10 cellular contexts compared by ENCODE assay signal in the genomic region with DNA sequence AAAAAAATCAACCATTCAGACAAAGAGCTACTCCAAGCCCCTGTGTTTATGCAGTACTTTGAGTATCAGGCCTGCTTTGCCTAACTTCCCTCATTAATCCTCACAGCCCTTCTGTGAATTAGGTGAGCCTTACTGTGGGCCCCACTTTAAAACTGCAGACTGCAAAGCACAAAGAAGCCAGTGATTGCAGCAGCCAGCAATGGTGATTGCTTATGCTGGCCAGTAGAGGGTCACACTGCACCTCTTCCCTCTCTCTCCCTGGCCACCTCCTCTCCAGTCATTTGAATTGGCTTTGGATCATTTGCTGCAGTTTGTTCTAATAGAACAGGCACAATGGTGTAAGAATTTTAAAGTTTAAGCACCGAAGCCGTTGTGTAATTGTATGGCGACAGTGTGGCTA.
DNase-seq lines count a peak whose midpoint lies in the region; ATAC-seq and TF ChIP-seq lines count a peak whose summit lies in the region.
"Had no signal": no experiment of that assay in that cellular context is flagged by ENCODE, and none has a peak within 500 bp of the region (broad histone marks: within the 10 kb centered on the region; RNA-seq: fewer than 3 reads in every experiment).

No MANE protein-coding gene starts in this region.

- H3K36me3 Mint-ChIP-seq in activated T-cell treated with anti-CD3 and anti-CD28 coated beads, Interleukin-2, amount 50 U/mL, for 24 hours (ENCODE audit: low read depth), result peaks cover 7% of the 10 kb centered on the region
- H3K36me3 Mint-ChIP-seq in activated T-cell treated with anti-CD3 and anti-CD28 coated beads, Interleukin-2, amount 50 U/mL, for 72 hours (ENCODE audit: insufficient read depth in 2 of 2), result no peaks in the 10 kb centered on the region

- peaks cover 17% of the 10 kb centered on the region for H3K27me3 Mint-ChIP-seq in activated T-cell treated with anti-CD3 and anti-CD28 coated beads, Interleukin-2, amount 50 U/mL, for 24 hours
- no peaks in the 10 kb centered on the region for H3K27me3 Mint-ChIP-seq in activated T-cell treated with anti-CD3 and anti-CD28 coated beads, Interleukin-2, amount 50 U/mL, for 72 hours (ENCODE audit: low read depth)

- H4K20me1 ChIP-seq in PC-3 (ENCODE audit: low read length), result no peaks in the 10 kb centered on the region

- no peaks in the 10 kb centered on the region for H3K27me3 ChIP-seq in left ventricle myocardium inferior (ENCODE audit: low read depth)
- no peaks in the 10 kb centered on the region for H3K27me3 ChIP-seq in PC-3 (ENCODE audit: low read length)
- H3K27me3 ChIP-seq: BE2C had no signal

- ATAC-seq in Right ventricle myocardium superior (ENCODE audit: poor library complexity) (no peak), PC-3 (peak; percentile 23; the same call in 1 of the 2 replicates), GM21717 (IDR thresholded peaks at IDR 0.05; ENCODE audit: unreplicated experiment) (no peak)
- no peak for ATAC-seq in activated T-cell treated with anti-CD3 and anti-CD28 coated beads, Interleukin-2, amount 50 U/mL, for 72 hours (replicated peaks in 1 of 2)
- ATAC-seq: stimulated activated naive CD8-positive, alpha-beta T cell treated with anti-CD3 and anti-CD28 coated beads, Interleukin-15, Interleukin-2, amounts not matched to agents 100 U/mL and 50 U/mL, for 24 hours had no signal

- H3K27ac Mint-ChIP-seq in activated T-cell treated with anti-CD3 and anti-CD28 coated beads, Interleukin-2, amount 50 U/mL, for 24 hours, result no peak overlapping the region
- no peak overlapping the region for H3K27ac Mint-ChIP-seq in activated T-cell treated with anti-CD3 and anti-CD28 coated beads, Interleukin-2, amount 50 U/mL, for 72 hours

- H3K4me3 ChIP-seq in left ventricle myocardium inferior (no peak overlapping the region), PC-3 (ENCODE audit: low read length) (0 out of 2 replicates have a peak overlapping the region, but pooled peaks have one; percentile 9)

- no TSS peak for BruUV-seq in PC-3 (replicated peaks; lab: Mats Ljungman, UMichigan)

- no peaks in the 10 kb centered on the region for H3K9me3 ChIP-seq in left ventricle myocardium inferior (replicated peaks)
- H3K9me3 ChIP-seq in PC-3 (ENCODE audit: low read length), result no peaks in the 10 kb centered on the region
- H3K9me3 ChIP-seq: BE2C had no signal

- H3K4me1 ChIP-seq in left ventricle myocardium inferior (peaks cover 24% of the 10 kb centered on the region), PC-3 (ENCODE audit: insufficient read depth, low read length) (0 out of 2 replicates have a peak, but pooled peaks cover 5% of the 10 kb centered on the region)
- H3K4me1 ChIP-seq: BE2C had no signal

- H3K79me2 ChIP-seq in PC-3 (ENCODE audit: low read length), result no peaks in the 10 kb centered on the region

- intact Hi-C loops in left ventricle myocardium inferior (cut with micrococcal nuclease) (no loop called here), Right ventricle myocardium superior (cut with DNase I) (no loop called here), PC-3 (cut with micrococcal nuclease) (loop anchor here (5.0 kb wide), 1 partner anchor 135 kb away; no protein-coding TSS in a partner anchor)

- no peaks in the 10 kb centered on the region for H3K9me2 ChIP-seq in PC-3 (replicated peaks; ENCODE audit: low read length)

- no peak for DNase-seq in left ventricle myocardium inferior
- no peak for DNase-seq in Right ventricle myocardium superior
- peak; percentile 39 for DNase-seq in PC-3
- DNase-seq in iPS-NIHi11 (ENCODE audit: low spot score), result peak; percentile 42
- DNase-seq in activated naive CD4-positive, alpha-beta T cell treated with Interleukin-2 at 50 U/mL for 16 hours, result no peak
- no peak for DNase-seq in activated T-cell treated with anti-CD3 and anti-CD28 coated beads, Interleukin-2, amount 50 U/mL, for 24 hours
- DNase-seq in activated T-cell treated with anti-CD3 and anti-CD28 coated beads, Interleukin-2, amount 50 U/mL, for 72 hours, result no peak
- DNase-seq: BE2C; stimulated activated naive CD8-positive, alpha-beta T cell treated with anti-CD3 and anti-CD28 coated beads, Interleukin-15, Interleukin-2, amounts not matched to agents 100 U/mL and 50 U/mL, for 24 hours had no signal

- H3K4me3 Mint-ChIP-seq in activated T-cell treated with anti-CD3 and anti-CD28 coated beads, Interleukin-2, amount 50 U/mL, for 24 hours, result no peak overlapping the region
- no peak overlapping the region for H3K4me3 Mint-ChIP-seq in activated T-cell treated with anti-CD3 and anti-CD28 coated beads, Interleukin-2, amount 50 U/mL, for 72 hours

- no peaks in the 10 kb centered on the region for H3K36me3 ChIP-seq in left ventricle myocardium inferior
- H3K36me3 ChIP-seq in PC-3 (ENCODE audit: low read depth, low read length), result no peaks in the 10 kb centered on the region
- H3K36me3 ChIP-seq: BE2C had no signal

- CTCF ChIA-PET in PC-3 (lab: Charles Lee), result no interaction called here

- H3K9me3 Mint-ChIP-seq in activated T-cell treated with anti-CD3 and anti-CD28 coated beads, Interleukin-2, amount 50 U/mL, for 24 hours, result no peaks in the 10 kb centered on the region
- H3K9me3 Mint-ChIP-seq in activated T-cell treated with anti-CD3 and anti-CD28 coated beads, Interleukin-2, amount 50 U/mL, for 72 hours, result no peaks in the 10 kb centered on the region

- no peak overlapping the region for H3K9ac ChIP-seq in PC-3 (ENCODE audit: low read length)

- H2AFZ ChIP-seq in PC-3 (ENCODE audit: low read length), result peak overlapping the region; percentile 10; the same call in 1 of the 2 replicates

- H3K4me2 ChIP-seq in PC-3 (ENCODE audit: low read length), result peak overlapping the region; percentile 47

- TF ChIP-seq CTCF in left ventricle myocardium inferior (IDR thresholded peaks at IDR 0.05; ENCODE audit: borderline replicate concordance) (no peak), PC-3 (conservative IDR thresholded peaks at IDR 0.05; ENCODE audit: low read depth, low read length) (peak; percentile 55)

- H3F3A ChIP-seq in PC-3 (ENCODE audit: low read length, unreplicated experiment), result no peaks in the 10 kb centered on the region

- H3K4me1 Mint-ChIP-seq in activated T-cell treated with anti-CD3 and anti-CD28 coated beads, Interleukin-2, amount 50 U/mL, for 24 hours (ENCODE audit: low read depth), result peaks cover 12% of the 10 kb centered on the region
- peaks cover 9% of the 10 kb centered on the region for H3K4me1 Mint-ChIP-seq in activated T-cell treated with anti-CD3 and anti-CD28 coated beads, Interleukin-2, amount 50 U/mL, for 72 hours (ENCODE audit: low read depth)

- POLR2A ChIA-PET in PC-3 (lab: Charles Lee; ENCODE audit: unreplicated experiment), result no interaction called here

- H3K27ac ChIP-seq in left ventricle myocardium inferior (replicated peaks) (peak overlapping the region; percentile 44), PC-3 (ENCODE audit: low read length) (no peak overlapping the region)

Comparison
In these comparisons a context has a peak if more than half of its experiments do, and no peak if none do; other contexts are left out.
1. DNase-seq: peak in PC-3 (single experiment) and iPS-NIHi11 (single experiment); none in left ventricle myocardium inferior (single experiment), Right ventricle myocardium superior (single experiment), activated naive CD4-positive, alpha-beta T cell treated with Interleukin-2 at 50 U/mL for 16 hours (single experiment), activated T-cell treated with anti-CD3 and anti-CD28 coated beads, Interleukin-2, amount 50 U/mL, for 24 hours (single experiment) and activated T-cell treated with anti-CD3 and anti-CD28 coated beads, Interleukin-2, amount 50 U/mL, for 72 hours (0 of 2).